In genomic region chr16:49862694-49863093, GRCh38 we compare ENCODE assay signal across 37 cellular contexts. TPM values are rescaled to one million over a fixed set of nuclear protein-coding genes. Genes with fewer than 3 reads are reported as not detected.
"Had no signal": no experiment of that assay in that cellular context is flagged by ENCODE, and none has a peak within 500 bp of the region (broad histone marks: within the 10 kb centered on the region; RNA-seq: fewer than 3 reads in every experiment).

No MANE protein-coding gene starts in this region.

- H3K4me3 ChIP-seq: MG63 had no signal

- H3K9me3 ChIP-seq: MG63 had no signal

- H3K36me3 ChIP-seq: MG63 had no signal

- DNase-seq: Karpas-422, Kasumi-1, MG63, MM.1S, MV-4-11, NCI-H1048, NCI-H1092, NCI-H1092 treated with DMSO at 0.1 percent for 48 hours, NCI-H1105, NCI-H1105 treated with DMSO at 0.1 percent for 48 hours, NCI-H1417, NCI-H1417 treated with DMSO at 0.1 percent for 48 hours, NCI-H1436, NCI-H1436 treated with DMSO at 0.1 percent for 48 hours, NCI-H146, NCI-H1694, NCI-H1694 treated with DMSO at 0.1 percent for 48 hours, NCI-H187, NCI-H187 treated with DMSO at 0.1 percent for 48 hours, NCI-H1930, NCI-H2029, NCI-H2029 treated with DMSO at 0.1 percent for 48 hours, NCI-H2081, NCI-H2081 treated with DMSO at 0.1 percent for 48 hours, NCI-H2107, NCI-H2171, NCI-H2171 treated with DMSO at 0.1 percent for 48 hours, NCI-H2227 treated with DMSO at 0.1 percent for 48 hours, NCI-H226, NCI-H345, NCI-H446, NCI-H446 treated with DMSO at 0.1 percent for 48 hours, NCI-H510A, NCI-H510A treated with DMSO at 0.1 percent for 48 hours had no signal

RNA-seq across cellular contexts. Expression of gene ZNF423, which starts 6.8 kb away (rescaled TPM):
- total RNA-seq: LHCN-M2, MCF 10A, NCI-H460 had no signal
